In the genomic region with DNA sequence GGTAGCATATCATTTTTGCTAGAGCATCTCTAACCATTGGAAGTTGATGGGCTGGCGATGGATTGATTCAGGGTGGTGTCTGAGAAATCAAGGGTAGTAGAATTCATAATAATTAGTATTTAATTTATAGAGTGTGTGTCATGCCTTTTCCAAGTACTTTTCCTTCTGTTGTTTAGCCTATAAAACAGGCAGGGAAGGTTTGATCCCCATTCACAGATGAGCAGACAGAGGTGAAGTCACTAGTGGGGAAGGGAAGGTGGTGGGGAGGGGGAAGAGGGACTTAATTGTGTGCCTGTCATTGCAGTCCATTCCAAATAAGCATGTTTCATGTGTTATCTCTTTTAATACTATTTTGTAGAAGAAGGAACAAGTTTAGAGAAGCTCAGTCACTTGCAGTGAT, we compare ENCODE assay signal across 28 cellular contexts.
"Had no signal": no experiment of that assay in that cellular context is flagged by ENCODE, and none has a peak within 500 bp of the region (broad histone marks: within the 10 kb centered on the region; RNA-seq: fewer than 3 reads in every experiment).

No MANE protein-coding gene starts in this region.

- H3K4me3 ChIP-seq: colonic mucosa, coronary artery, dorsolateral prefrontal cortex, esophagus muscularis mucosa, esophagus squamous epithelium, gastrocnemius medialis, gastroesophageal sphincter, heart left ventricle, heart right ventricle, hepatocyte had no signal

- H3K27me3 ChIP-seq: colonic mucosa, dorsolateral prefrontal cortex, esophagus muscularis mucosa, esophagus squamous epithelium, foreskin keratinocyte, gastrocnemius medialis, gastroesophageal sphincter, heart left ventricle, heart right ventricle, hepatocyte had no signal

- H2AFZ ChIP-seq: hepatocyte had no signal

- H3K27ac ChIP-seq: colonic mucosa, coronary artery, dorsolateral prefrontal cortex, epithelial cell of prostate, esophagus muscularis mucosa, esophagus squamous epithelium, foreskin keratinocyte, gastroesophageal sphincter, heart left ventricle, heart right ventricle, hepatocyte had no signal

- DNase-seq: colonic mucosa; cortex of kidney; dermis blood vessel endothelial cell; dorsolateral prefrontal cortex; effector CD4-positive, alpha-beta T cell; effector CD8-positive, alpha-beta T cell; effector memory CD4-positive, alpha-beta T cell; effector memory CD8-positive, alpha-beta T cell; endodermal cell; erythroblast; esophagus squamous epithelium; foreskin fibroblast; foreskin keratinocyte; foreskin melanocyte; gastrocnemius medialis; glutamatergic neuron; head of caudate nucleus; heart left ventricle; heart right ventricle; hippocampal formation had no signal

- H3K9me3 ChIP-seq: colonic mucosa, gastrocnemius medialis had no signal

- H3K4me2 ChIP-seq: hepatocyte had no signal

- ATAC-seq: effector memory CD8-positive, alpha-beta T cell; foreskin keratinocyte; gastrocnemius medialis; gastroesophageal sphincter; heart left ventricle; heart right ventricle had no signal

- FAIRE-seq: endometrium, endothelial cell of umbilical vein, frontal cortex had no signal

- H3K4me1 ChIP-seq: colonic mucosa, esophagus muscularis mucosa, esophagus squamous epithelium, foreskin keratinocyte, gastroesophageal sphincter had no signal

- H3K36me3 ChIP-seq: colonic mucosa, esophagus muscularis mucosa, esophagus squamous epithelium, gastrocnemius medialis, heart left ventricle, heart right ventricle had no signal
